ENCODE assay signal across 11 cellular contexts in the genomic region with DNA sequence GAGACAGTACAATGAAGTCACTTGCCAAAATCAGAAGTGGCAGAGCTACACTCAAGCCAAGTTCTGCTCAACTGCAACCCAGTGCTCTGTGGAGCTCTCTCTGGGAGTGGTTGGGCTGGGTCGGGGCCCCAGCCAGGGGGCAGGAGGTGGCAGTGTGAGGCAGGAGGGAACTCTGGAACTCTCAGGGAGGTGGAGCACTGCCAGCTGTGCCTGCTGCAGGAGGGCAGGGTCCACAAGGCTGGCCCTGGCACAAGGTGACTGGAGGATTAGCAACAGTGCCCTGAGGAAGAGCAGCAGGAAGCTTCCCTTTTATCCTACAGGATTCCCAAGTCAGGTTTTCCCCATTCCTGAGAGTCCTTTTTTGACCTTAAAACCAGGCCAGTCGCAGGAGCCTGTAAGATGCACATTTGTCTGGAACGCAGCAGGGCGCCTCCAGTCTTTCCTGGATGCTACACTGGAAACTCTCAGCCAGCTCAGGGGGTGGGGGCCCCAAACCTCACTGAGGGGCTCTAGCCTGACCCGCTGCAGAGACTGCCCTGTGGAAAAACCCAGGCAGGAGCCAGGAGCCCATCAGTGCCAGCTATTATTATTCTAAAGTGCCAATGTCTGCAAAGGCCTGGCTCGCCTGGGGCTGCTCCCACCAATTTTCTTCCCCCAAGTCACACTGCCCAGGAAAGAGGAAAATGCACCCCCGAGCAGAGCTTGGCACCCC. TPM values are rescaled to one million over a fixed set of nuclear protein-coding genes. Genes with fewer than 3 reads are reported as not detected.
DNase-seq lines count a peak whose midpoint lies in the region; ATAC-seq and TF ChIP-seq lines count a peak whose summit lies in the region.
"Had no signal": no experiment of that assay in that cellular context is flagged by ENCODE, and none has a peak within 500 bp of the region (broad histone marks: within the 10 kb centered on the region; RNA-seq: fewer than 3 reads in every experiment).

No MANE protein-coding gene starts in this region.

- H3K4me3 ChIP-seq in GM23248, result peak overlapping the region; percentile 27; the same call in 1 of the 2 replicates
- 0 out of 2 replicates have a peak overlapping the region, but pooled peaks have one; percentile 18 for H3K4me3 ChIP-seq in WI38 (ENCODE audit: low read depth, low read length)

- DNase-seq in GM23248, result peak; percentile 31
- peak; percentile 69 for DNase-seq in Right ventricle myocardium superior
- DNase-seq in osteocyte (ENCODE audit: extremely low spot score, unreplicated experiment), result peak; percentile 84
- DNase-seq in activated CD4-positive, CD25-positive, alpha-beta regulatory T cell (lab: John Stamatoyannopoulos, UW), result no peak
- no peak for DNase-seq in AML-193 (lab: John Stamatoyannopoulos, UW)
- DNase-seq: activated naive CD4-positive, alpha-beta T cell treated with anti-CD3 and anti-CD28 coated beads, Interleukin-2, amount 10 ng/mL, durations not matched to agents 7 days and 5 days; NCI-H748 treated with DMSO at 0.1 percent for 48 hours had no signal

- H3K27ac ChIP-seq in GM23248, result peak overlapping the region; percentile 76
- H3K27ac ChIP-seq: C4-2B had no signal

- intact Hi-C loops in Right ventricle myocardium superior (cut with DNase I), result no loop called here

- in situ Hi-C loops in GM23248 (cut with MboI), result no loop called here

- H3K27me3 ChIP-seq in GM23248 (replicated peaks; ENCODE audit: insufficient read depth), result no peaks in the 10 kb centered on the region

- TF ChIP-seq CTCF in WI38 (IDR thresholded peaks at IDR 0.05; ENCODE audit: low read depth, low read length) (no peak), osteocyte (IDR thresholded peaks at IDR 0.05) (no peak)

- H3K4me2 ChIP-seq in GM23248 (ENCODE audit: unreplicated experiment), result peak overlapping the region; percentile 33

- peak overlapping the region; percentile 54 for H3K9ac ChIP-seq in GM23248

- peak; percentile 2 for ATAC-seq in Right ventricle myocardium superior (ENCODE audit: poor library complexity)
- no peak for ATAC-seq in HG03521 (IDR thresholded peaks at IDR 0.05; ENCODE audit: unreplicated experiment)
- no peak for ATAC-seq in GM19467 (IDR thresholded peaks at IDR 0.05; ENCODE audit: unreplicated experiment)

- peaks cover 6% of the 10 kb centered on the region for H3K36me3 Mint-ChIP-seq in osteocyte (ENCODE audit: unreplicated experiment)
- H3K36me3 Mint-ChIP-seq: activated naive CD4-positive, alpha-beta T cell treated with anti-CD3 and anti-CD28 coated beads, Interleukin-2, amount 10 ng/mL, durations not matched to agents 7 days and 5 days had no signal

- no peaks in the 10 kb centered on the region for H3K27me3 Mint-ChIP-seq in osteocyte (ENCODE audit: unreplicated experiment)

- H3K36me3 ChIP-seq in GM23248 (ENCODE audit: low read depth), result no peaks in the 10 kb centered on the region

- H3K27ac Mint-ChIP-seq in osteocyte (ENCODE audit: unreplicated experiment), result peak overlapping the region; percentile 98
- H3K27ac Mint-ChIP-seq: activated naive CD4-positive, alpha-beta T cell treated with anti-CD3 and anti-CD28 coated beads, Interleukin-2, amount 10 ng/mL, durations not matched to agents 7 days and 5 days had no signal

- no peak overlapping the region for H2AFZ ChIP-seq in GM23248

- peaks cover 48% of the 10 kb centered on the region for H3F3A ChIP-seq in GM23248 (ENCODE audit: insufficient read depth)

- WGBS in GM23248 (ENCODE audit: low coverage in 1 of 2, low lambda C conversion rate in 2 of 2, missing lambda C conversion rate in 2 of 2), 2 experiments, result 41 to 44% methylated on average over 7 of the region's 7 CpGs

- H3K9me3 ChIP-seq in GM23248 (ENCODE audit: low read depth), result no peaks in the 10 kb centered on the region

- H3K9me3 Mint-ChIP-seq in osteocyte (ENCODE audit: unreplicated experiment), result no peaks in the 10 kb centered on the region
- H3K9me3 Mint-ChIP-seq: activated naive CD4-positive, alpha-beta T cell treated with anti-CD3 and anti-CD28 coated beads, Interleukin-2, amount 10 ng/mL, durations not matched to agents 7 days and 5 days had no signal

- H3K9me2 ChIP-seq in GM23248 (ENCODE audit: insufficient read depth), result no peaks in the 10 kb centered on the region

- H3K4me1 ChIP-seq in GM23248 (ENCODE audit: insufficient read depth), result peaks cover 82% of the 10 kb centered on the region

- H3K4me1 Mint-ChIP-seq in osteocyte (ENCODE audit: unreplicated experiment), result peaks cover 97% of the 10 kb centered on the region

- no peak overlapping the region for H3K4me3 Mint-ChIP-seq in osteocyte (ENCODE audit: unreplicated experiment)
- H3K4me3 Mint-ChIP-seq: activated naive CD4-positive, alpha-beta T cell treated with anti-CD3 and anti-CD28 coated beads, Interleukin-2, amount 10 ng/mL, durations not matched to agents 7 days and 5 days had no signal

- no peaks in the 10 kb centered on the region for H3K79me2 ChIP-seq in GM23248 (ENCODE audit: insufficient read depth)

- no peaks in the 10 kb centered on the region for H4K20me1 ChIP-seq in GM23248 (ENCODE audit: insufficient read depth)

RNA-seq across cellular contexts. Expression of gene DKK3, which starts 31.8 kb away (rescaled TPM):
- total RNA-seq in GM23248 (2014; rRNA removed; shearing (Covaris generic)), result 189 and 225 TPM in 2 replicates
- polyA plus RNA-seq in GM23248 (2016; fragmentation: Nextera tagmentation; extraction: Ambion mirVana), result 237 and 239 TPM in 2 replicates
- 520 TPM for total RNA-seq in Right ventricle myocardium superior
- total RNA-seq in osteocyte, result 548 and 587 TPM in 2 replicates

Comparison
In these comparisons a context has a peak if more than half of its experiments do, and no peak if none do; other contexts are left out.
1. DNase-seq: peak in GM23248 (single experiment), Right ventricle myocardium superior (single experiment) and osteocyte (single experiment); none in activated CD4-positive, CD25-positive, alpha-beta regulatory T cell (0 of 4) and AML-193 (0 of 2).